8 cellular contexts compared by ENCODE assay signal in the genomic region with DNA sequence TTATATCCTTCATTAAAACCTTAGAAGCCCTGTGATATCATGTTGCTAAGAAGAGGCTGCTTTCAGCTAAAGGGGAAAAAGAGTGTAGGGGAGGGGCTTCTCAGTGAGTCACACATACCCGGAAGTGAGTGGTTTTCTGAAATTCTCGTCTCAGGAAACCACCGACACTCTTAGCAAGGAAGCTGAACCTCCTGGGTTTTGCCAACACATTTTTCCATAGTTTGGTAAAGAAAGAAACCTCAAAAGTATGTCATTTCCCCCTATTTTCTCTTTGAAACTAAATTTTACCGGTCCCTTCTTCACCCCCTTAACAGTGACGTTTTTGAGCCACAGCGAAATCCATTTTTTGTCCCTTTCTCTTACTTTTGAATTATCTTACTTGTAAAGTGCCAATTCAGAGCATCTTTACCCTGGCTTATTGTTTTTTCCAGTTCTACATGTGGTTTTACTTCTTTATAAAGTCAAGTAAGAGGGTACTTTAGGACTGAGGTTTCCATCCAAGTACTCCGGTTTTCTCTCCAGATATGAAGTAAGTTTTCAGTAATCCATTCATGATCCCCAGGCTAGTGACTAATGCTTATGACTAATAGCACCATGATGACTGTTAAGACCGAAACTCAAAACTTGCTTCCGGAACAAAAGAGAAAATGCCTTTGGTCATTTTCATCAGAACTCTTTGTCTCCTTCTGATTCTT.
A peak's percentile ranks its signal among the peaks of the same experiment; 100 is the strongest.
DNase-seq lines count a peak whose midpoint lies in the region; ATAC-seq, FAIRE-seq and TF ChIP-seq lines count a peak whose summit lies in the region.

No MANE protein-coding gene starts in this region.

- no peak for TF ChIP-seq CTCF in A549 (IDR thresholded peaks at IDR 0.05)
- TF ChIP-seq CTCF in right atrium auricular region (IDR thresholded peaks at IDR 0.05): no peak
- TF ChIP-seq CTCF in smooth muscle cell (IDR thresholded peaks at IDR 0.05; ENCODE audit: borderline replicate concordance, insufficient read depth, poor library complexity, severe bottlenecking): no peak

- peaks cover 38% of the 10 kb centered on the region for H3K36me3 Mint-ChIP-seq in activated naive CD8-positive, alpha-beta T cell treated with anti-CD3 and anti-CD28 coated beads for 36 hours

- TF ChIP-seq EP300 in A549 (IDR thresholded peaks at IDR 0.05): peak in 1 of 2 experiments; percentile 22; a peak in 1 of 5 replicates

- no peaks in the 10 kb centered on the region for H3K36me3 ChIP-seq in SJSA1
- H3K36me3 ChIP-seq in right atrium auricular region: peaks cover 66% of the 10 kb centered on the region
- H3K36me3 ChIP-seq in smooth muscle cell (ENCODE audit: low read depth): no peaks in the 10 kb centered on the region

- WGBS in A549 (ENCODE audit: missing lambda C conversion rate): under 1% methylated on average over 9 of the region's 9 CpGs
- WGBS in smooth muscle cell (ENCODE audit: low lambda C conversion rate): 14% methylated on average over 9 of the region's 9 CpGs

- TF ChIP-seq RAD21 in A549 (conservative IDR thresholded peaks at IDR 0.05 in 1 of 2, IDR thresholded peaks at IDR 0.05 in 1 of 2): no peak

- peak; percentile 62 to 78 for DNase-seq in A549 (ENCODE audit: low read depth in 1 of 2, low spot score in 1 of 2)
- DNase-seq in SJSA1 (ENCODE audit: low read depth in 1 of 2, low spot score in 2 of 2): peak; percentile 85 to 96
- peak; percentile 60 for DNase-seq in activated naive CD8-positive, alpha-beta T cell treated with anti-CD3 and anti-CD28 coated beads for 36 hours
- DNase-seq in right atrium auricular region (ENCODE audit: low spot score): no peak
- DNase-seq in smooth muscle cell (lab: John Stamatoyannopoulos, UW; ENCODE audit: unreplicated experiment): no peak
- no peak for DNase-seq in HuH-7 (ENCODE audit: low spot score)

- POLR2A ChIA-PET in A549 (lab: Yijun Ruan, JAX): interaction anchor here (1.4 kb wide), 1 partner anchor 10 kb away, joined by 5 read pairs; no protein-coding TSS in a partner anchor

- FAIRE-seq in A549 (lab: Jason Lieb, UNC): peak; percentile 72

- H3K4me1 Mint-ChIP-seq in activated naive CD8-positive, alpha-beta T cell treated with anti-CD3 and anti-CD28 coated beads for 36 hours: peaks cover 70% of the 10 kb centered on the region

- no peak for TF ChIP-seq POLR2A in A549 (IDR thresholded peaks at IDR 0.05; ENCODE audit: low read length)

- H3K27me3 Mint-ChIP-seq in activated naive CD8-positive, alpha-beta T cell treated with anti-CD3 and anti-CD28 coated beads for 36 hours: no peaks in the 10 kb centered on the region

- peak overlapping the region; percentile 75 for H3K4me2 ChIP-seq in A549
- peak overlapping the region; percentile 84 for H3K4me2 ChIP-seq in smooth muscle cell

- peaks cover 27% of the 10 kb centered on the region for H3K4me1 ChIP-seq in A549
- peaks cover 45% of the 10 kb centered on the region for H3K4me1 ChIP-seq in SJSA1 (replicated peaks)
- H3K4me1 ChIP-seq in right atrium auricular region: peaks cover 0 to 33% of the 10 kb centered on the region in 2 donors
- peaks cover 31% of the 10 kb centered on the region for H3K4me1 ChIP-seq in smooth muscle cell (ENCODE audit: low read depth)

- no peaks in the 10 kb centered on the region for H3K79me2 ChIP-seq in smooth muscle cell (ENCODE audit: low read depth)

- peak overlapping the region; percentile 98 for H3K9ac ChIP-seq in smooth muscle cell (ENCODE audit: low read depth)

- peaks cover 46% of the 10 kb centered on the region for H3F3A ChIP-seq in smooth muscle cell (ENCODE audit: low read depth)

- CTCF ChIA-PET in A549 (lab: Yijun Ruan, JAX): interaction anchor here (1.0 to 1.1 kb wide), 2 partner anchors 11 to 107 kb away, joined by 3 to 4 read pairs; no protein-coding TSS in a partner anchor

- H2AFZ ChIP-seq in smooth muscle cell (ENCODE audit: low read depth): no peak overlapping the region

- H3K4me3 Mint-ChIP-seq in activated naive CD8-positive, alpha-beta T cell treated with anti-CD3 and anti-CD28 coated beads for 36 hours: peak overlapping the region; percentile 77

- H3K27ac ChIP-seq in A549: peak overlapping the region; percentile 84 to 89
- peak overlapping the region; percentile 100 for H3K27ac ChIP-seq in SJSA1
- peak overlapping the region; percentile 86 to 88 for H3K27ac ChIP-seq in right atrium auricular region
- H3K27ac ChIP-seq in smooth muscle cell (ENCODE audit: low read depth): peak overlapping the region; percentile 100

- no peaks in the 10 kb centered on the region for H4K20me1 ChIP-seq in smooth muscle cell (ENCODE audit: low read depth)

- H3K27me3 ChIP-seq in SJSA1 (replicated peaks) (no peaks in the 10 kb centered on the region), right atrium auricular region (no peaks in the 10 kb centered on the region), smooth muscle cell (ENCODE audit: low read depth) (no peaks in the 10 kb centered on the region)

- peaks cover 6% of the 10 kb centered on the region for H3K9me3 Mint-ChIP-seq in activated naive CD8-positive, alpha-beta T cell treated with anti-CD3 and anti-CD28 coated beads for 36 hours

- ATAC-seq in A549 (peak; percentile 92 to 95), GM18907 (IDR thresholded peaks at IDR 0.05; ENCODE audit: unreplicated experiment) (peak; percentile 92), HG03159 (IDR thresholded peaks at IDR 0.05; ENCODE audit: unreplicated experiment) (peak; percentile 89)

- H3K4me3 ChIP-seq in A549: peak overlapping the region; percentile 39
- peak overlapping the region; percentile 30 for H3K4me3 ChIP-seq in SJSA1
- H3K4me3 ChIP-seq in right atrium auricular region: peak overlapping the region in 1 of 2 donors; percentile 29
- H3K4me3 ChIP-seq in smooth muscle cell: peak overlapping the region; percentile 35

- H3K9me3 ChIP-seq in A549 (no peaks in the 10 kb centered on the region), SJSA1 (replicated peaks) (no peaks in the 10 kb centered on the region), right atrium auricular region (no peaks in the 10 kb centered on the region), smooth muscle cell (replicated peaks; ENCODE audit: low read depth) (no peaks in the 10 kb centered on the region)

- peak overlapping the region; percentile 99 for H3K27ac Mint-ChIP-seq in activated naive CD8-positive, alpha-beta T cell treated with anti-CD3 and anti-CD28 coated beads for 36 hours

TF ChIP-seq in A549, 52 proteins besides CTCF, POLR2A, EP300 and RAD21:
- no peak for TF ChIP-seq HOXA7 (CRISPR knock-in tag; IDR thresholded peaks at IDR 0.05)
- TF ChIP-seq JUNB (IDR thresholded peaks at IDR 0.05): peak; percentile 86
- 0 out of 4 replicates have a peak, but pooled peaks of 1 of the 2 experiments have one; percentile 34 for TF ChIP-seq CEBPB (IDR thresholded peaks at IDR 0.05)
- no peak for TF ChIP-seq ZNF302 (CRISPR knock-in tag; IDR thresholded peaks at IDR 0.05)
- no peak for TF ChIP-seq FOSB (CRISPR knock-in tag; IDR thresholded peaks at IDR 0.05)
- no peak for TF ChIP-seq FOXS1 (CRISPR knock-in tag; IDR thresholded peaks at IDR 0.05)
- TF ChIP-seq, protein P1, sequence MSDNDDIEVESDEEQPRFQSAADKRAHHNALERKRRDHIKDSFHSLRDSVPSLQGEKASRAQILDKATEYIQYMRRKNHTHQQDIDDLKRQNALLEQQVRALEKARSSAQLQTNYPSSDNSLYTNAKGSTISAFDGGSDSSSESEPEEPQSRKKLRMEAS (IDR thresholded peaks at IDR 0.05): 0 out of 2 replicates have a peak, but pooled peaks have one; percentile 22
- TF ChIP-seq FOSL2 (IDR thresholded peaks at IDR 0.05): peak; percentile 87
- TF ChIP-seq FOSL2 (CRISPR knock-in tag; IDR thresholded peaks at IDR 0.05): peak; percentile 94
- peak in 1 of 2 experiments; percentile 42; a peak in 2 of 5 replicates for TF ChIP-seq JUN (IDR thresholded peaks at IDR 0.05)
- TF ChIP-seq CHD4 (IDR thresholded peaks at IDR 0.05; ENCODE audit: borderline replicate concordance): no peak
- no peak for TF ChIP-seq MYC (IDR thresholded peaks at IDR 0.05; ENCODE audit: borderline replicate concordance, low read length)

Comparison
In these comparisons a context has a peak if more than half of its experiments do, and no peak if none do; other contexts are left out.
1. DNase-seq: peak in A549 (2 of 2), SJSA1 (2 of 2) and activated naive CD8-positive, alpha-beta T cell treated with anti-CD3 and anti-CD28 coated beads for 36 hours (single experiment); none in right atrium auricular region (single experiment), smooth muscle cell (single experiment) and HuH-7 (single experiment).
2. Peak in every context shown above with its lines, with median percentiles within 50 percentile points of each other: ATAC-seq and H3K27ac ChIP-seq.